Comparison of ENCODE assay signal across 11 cellular contexts in the genomic region with DNA sequence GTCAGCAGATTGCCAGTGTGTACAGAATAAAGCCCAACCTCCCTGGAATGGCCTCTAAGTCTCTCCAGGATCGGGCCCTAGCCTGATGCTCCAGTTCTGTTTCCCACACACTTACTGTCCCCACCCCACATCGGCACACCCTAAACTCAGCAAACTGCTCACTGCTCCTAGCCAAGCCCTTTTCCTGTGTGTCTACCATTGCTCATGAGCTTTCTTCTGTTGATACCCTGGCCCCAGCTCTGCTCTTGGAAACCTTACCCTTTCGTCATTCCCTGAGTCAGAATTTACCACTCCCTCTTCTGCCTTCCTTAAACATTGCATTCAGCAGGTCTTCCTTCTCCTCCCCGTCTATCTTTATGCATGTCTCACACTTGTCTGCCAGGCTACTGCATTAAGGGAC.
A peak's percentile ranks its signal among the peaks of the same experiment; 100 is the strongest.
DNase-seq lines count a peak whose midpoint lies in the region; ATAC-seq, FAIRE-seq and TF ChIP-seq lines count a peak whose summit lies in the region.
"Had no signal": no experiment of that assay in that cellular context is flagged by ENCODE, and none has a peak within 500 bp of the region (broad histone marks: within the 10 kb centered on the region; RNA-seq: fewer than 3 reads in every experiment).

No MANE protein-coding gene starts in this region.

- H2AFZ ChIP-seq in Karpas-422 (ENCODE audit: low read length): no peak overlapping the region

- H3K36me3 ChIP-seq in Karpas-422 (ENCODE audit: insufficient read depth, low read length): no peaks in the 10 kb centered on the region

- H4K20me1 ChIP-seq in Karpas-422 (ENCODE audit: insufficient read depth, low read depth, low read length): no peaks in the 10 kb centered on the region

- H3K9me3 ChIP-seq in Karpas-422 (ENCODE audit: low read length): no peaks in the 10 kb centered on the region

- peak; percentile 98 for FAIRE-seq in H54 (lab: Jason Lieb, UNC)
- FAIRE-seq: G401.6 had no signal

- H3K4me2 ChIP-seq in Karpas-422 (ENCODE audit: low read depth, low read length, poor library complexity, severe bottlenecking): no peak overlapping the region

- TF ChIP-seq POLR2A in H54 (IDR thresholded peaks at IDR 0.05; ENCODE audit: low read depth, low read length): no peak

- peak; percentile 12 for DNase-seq in H54 (ENCODE audit: insufficient read length, low spot score)
- peak; percentile 75 for DNase-seq in fibroblast of peridontal ligament (ENCODE audit: extremely low read depth)
- no peak for DNase-seq in NCI-H128 (lab: John Stamatoyannopoulos, UW; ENCODE audit: unreplicated experiment)
- no peak for DNase-seq in NCI-H1436 (lab: John Stamatoyannopoulos, UW)
- no peak for DNase-seq in Karpas-422
- DNase-seq: activated CD4-positive, alpha-beta memory T cell treated with anti-CD3 and anti-CD28 coated beads, Interleukin-2, amount 10 ng/mL, durations not matched to agents 7 days and 5 days; stimulated activated CD4-positive, alpha-beta T cell treated with anti-CD3 and anti-CD28 coated beads, Interleukin-15, amount 100 ng/mL, for 24 hours had no signal

- no peaks in the 10 kb centered on the region for H3K4me1 ChIP-seq in Karpas-422 (ENCODE audit: low read length)

- no peaks in the 10 kb centered on the region for H3K27me3 ChIP-seq in Karpas-422 (ENCODE audit: low read length)

- H3K9ac ChIP-seq in Karpas-422 (ENCODE audit: low read length): no peak overlapping the region

- peak overlapping the region in 18 of 21 experiments; percentile 6 to 97 (median 56) for H3K27ac ChIP-seq in skin epidermis
- H3K27ac ChIP-seq in Karpas-422 (ENCODE audit: low read length): no peak overlapping the region

- H3K9me2 ChIP-seq in Karpas-422 (replicated peaks; ENCODE audit: insufficient read depth, low read length): no peaks in the 10 kb centered on the region

- ATAC-seq in SK-N-SH treated with all-trans-retinoic acid at 6 μM for 48 hours: peak; percentile 1; the same call in 2 of the 3 replicates
- no peak for ATAC-seq in GM21825 (IDR thresholded peaks at IDR 0.05; ENCODE audit: unreplicated experiment)

- H3K79me2 ChIP-seq in Karpas-422 (ENCODE audit: low read length): no peaks in the 10 kb centered on the region

- H3K4me3 ChIP-seq in skin epidermis: no peak overlapping the region
- H3K4me3 ChIP-seq in Karpas-422 (ENCODE audit: low read length): no peak overlapping the region

TF ChIP-seq in SK-N-SH treated with all-trans-retinoic acid at 6 μM for 48 hours, 23 proteins besides CTCF, POLR2A, EP300 and RAD21:
- TF ChIP-seq, protein P1, sequence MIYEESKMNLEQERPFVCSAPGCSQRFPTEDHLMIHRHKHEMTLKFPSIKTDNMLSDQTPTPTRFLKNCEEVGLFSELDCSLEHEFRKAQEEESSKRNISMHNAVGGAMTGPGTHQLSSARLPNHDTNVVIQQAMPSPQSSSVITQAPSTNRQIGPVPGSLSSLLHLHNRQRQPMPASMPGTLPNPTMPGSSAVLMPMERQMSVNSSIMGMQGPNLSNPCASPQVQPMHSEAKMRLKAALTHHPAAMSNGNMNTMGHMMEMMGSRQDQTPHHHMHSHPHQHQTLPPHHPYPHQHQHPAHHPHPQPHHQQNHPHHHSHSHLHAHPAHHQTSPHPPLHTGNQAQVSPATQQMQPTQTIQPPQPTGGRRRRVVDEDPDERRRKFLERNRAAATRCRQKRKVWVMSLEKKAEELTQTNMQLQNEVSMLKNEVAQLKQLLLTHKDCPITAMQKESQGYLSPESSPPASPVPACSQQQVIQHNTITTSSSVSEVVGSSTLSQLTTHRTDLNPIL (CRISPR knock-in tag; IDR thresholded peaks at IDR 0.05; ENCODE audit: low read depth): no peak

Comparison
In these comparisons a context has a peak if more than half of its experiments do, and no peak if none do; other contexts are left out.
1. DNase-seq: peak in H54 (single experiment) and fibroblast of peridontal ligament (single experiment); none in NCI-H128 (single experiment), NCI-H1436 (single experiment) and Karpas-422 (single experiment).